ENCODE assay signal across 29 cellular contexts in genomic region chr12:60172266-60172665, GRCh38.
DNase-seq lines count a peak whose midpoint lies in the region; ATAC-seq and TF ChIP-seq lines count a peak whose summit lies in the region.
"Had no signal": no experiment of that assay in that cellular context is flagged by ENCODE, and none has a peak within 500 bp of the region (broad histone marks: within the 10 kb centered on the region; RNA-seq: fewer than 3 reads in every experiment).

No MANE protein-coding gene starts in this region.

- no peak for TF ChIP-seq EP300 in SK-N-SH (IDR thresholded peaks at IDR 0.05; ENCODE audit: borderline replicate concordance in 1 of 2, low read depth in 1 of 2, low read length in 1 of 2)

- no peaks in the 10 kb centered on the region for H3K27me3 ChIP-seq in SK-N-SH (ENCODE audit: insufficient read depth)
- no peaks in the 10 kb centered on the region for H3K27me3 ChIP-seq in Panc1 (ENCODE audit: control insufficient read depth, insufficient read depth, low read length)
- no peaks in the 10 kb centered on the region for H3K27me3 ChIP-seq in lower lobe of right lung (ENCODE audit: low read depth)
- H3K27me3 ChIP-seq: esophagus squamous epithelium, MG63, Peyer's patch, SJCRH30, stomach, tibial nerve had no signal

- intact Hi-C loops in Panc1 (cut with micrococcal nuclease; ENCODE audit: unreplicated experiment) (no loop called here), lower lobe of right lung (cut with DNase I) (no loop called here)

- H3K9me2 ChIP-seq in SK-N-SH: no peaks in the 10 kb centered on the region

- CTCF ChIA-PET in SK-N-SH (lab: Yijun Ruan, JAX) (interaction anchor here (0.9 kb wide), 1 partner anchor 17 kb away, joined by 3 read pairs; no protein-coding TSS in a partner anchor), Panc1 (lab: Charles Lee) (no interaction called here)

- POLR2A ChIA-PET in SK-N-SH (lab: Yijun Ruan, JAX): no interaction called here
- POLR2A ChIA-PET in Panc1 (lab: Charles Lee): no interaction called here

- H3K27ac ChIP-seq in SK-N-SH (ENCODE audit: low read depth in 2 of 2, low read length in 1 of 2) (no peak overlapping the region), Panc1 (ENCODE audit: low read length) (no peak overlapping the region; the same call in 1 of the 2 replicates), lower lobe of right lung (no peak overlapping the region)
- H3K27ac ChIP-seq: 22Rv1, esophagus squamous epithelium, Peyer's patch, SJCRH30, stomach, tibial nerve had no signal

- DNase-seq in SK-N-SH: no peak
- DNase-seq in Panc1 (ENCODE audit: low read depth, low spot score): no peak
- DNase-seq in epithelial cell of esophagus (ENCODE audit: low read depth): peak; percentile 21
- DNase-seq in renal cortical epithelial cell (ENCODE audit: low read depth): peak; percentile 15
- DNase-seq in DMS53 treated with DMSO at 0.1 percent for 48 hours (lab: John Stamatoyannopoulos, UW; ENCODE audit: unreplicated experiment): no peak
- no peak for DNase-seq in lower lobe of right lung
- DNase-seq: activated B cell treated with CpG ODN at 0.5 μM for 24 hours; activated CD4-positive, alpha-beta T cell treated with anti-CD3 and anti-CD28 coated beads, Interleukin-2, amount 50 U/mL, for 1 hour; activated naive CD4-positive, alpha-beta T cell treated with anti-CD3 and anti-CD28 coated beads for 36 hours; caudate nucleus; CD8-positive, alpha-beta memory T cell; DMS153; endodermal cell; esophagus squamous epithelium; GF-D8; MG63; naive thymus-derived CD8-positive, alpha-beta T cell; NCI-H2029 treated with DMSO at 0.1 percent for 48 hours; NCI-H526 treated with DMSO at 0.1 percent for 48 hours; Peyer's patch; SJCRH30; stimulated activated CD4-positive, alpha-beta T cell treated with anti-CD3 and anti-CD28 coated beads, Interleukin-1b, Interleukin-23, amount 100 ng/mL, for 48 hours; stomach; T-cell had no signal

- H3K4me1 ChIP-seq in SK-N-SH (ENCODE audit: control insufficient read depth in 1 of 2, insufficient read depth in 2 of 2, low read depth in 1 of 2, low read length in 1 of 2) (no peaks in the 10 kb centered on the region; a peak in 1 of 4 replicates), Panc1 (ENCODE audit: control insufficient read depth, insufficient read depth, low read length) (peaks cover 5% of the 10 kb centered on the region; the same call in 1 of the 2 replicates), lower lobe of right lung (no peaks in the 10 kb centered on the region)
- H3K4me1 ChIP-seq: esophagus squamous epithelium, Peyer's patch, SJCRH30, stomach, tibial nerve had no signal

- H3K79me2 ChIP-seq in SK-N-SH (ENCODE audit: insufficient read depth): no peaks in the 10 kb centered on the region

- 0 out of 2 replicates have a peak overlapping the region, but pooled peaks have one; percentile 1 for H3K4me2 ChIP-seq in SK-N-SH
- H3K4me2 ChIP-seq: smooth muscle cell had no signal

- H3K4me3 ChIP-seq in SK-N-SH (ENCODE audit: low read depth in 2 of 2, low read length in 1 of 2): no peak overlapping the region
- no peak overlapping the region for H3K4me3 ChIP-seq in Panc1 (ENCODE audit: low read depth in 2 of 2, low read length in 2 of 2)
- H3K4me3 ChIP-seq in epithelial cell of esophagus (ENCODE audit: low read length): no peak overlapping the region
- no peak overlapping the region for H3K4me3 ChIP-seq in lower lobe of right lung
- H3K4me3 ChIP-seq: esophagus squamous epithelium, MG63, Peyer's patch, SJCRH30, smooth muscle cell, stomach, tibial nerve had no signal

- no TSS peak for BruUV-seq in Panc1 (replicated peaks; lab: Mats Ljungman, UMichigan)

- no peak overlapping the region for H2AFZ ChIP-seq in SK-N-SH (ENCODE audit: low read depth)

- TF ChIP-seq RAD21 in SK-N-SH (IDR thresholded peaks at IDR 0.05; ENCODE audit: low read length): no peak

- 18% methylated on average over 1 of the region's 1 CpG for WGBS in SK-N-SH (ENCODE audit: low lambda C conversion rate)

- H3K9me3 ChIP-seq in SK-N-SH (no peaks in the 10 kb centered on the region), Panc1 (ENCODE audit: control insufficient read depth, insufficient read depth, low read depth, low read length) (no peaks in the 10 kb centered on the region), lower lobe of right lung (no peaks in the 10 kb centered on the region)
- H3K9me3 ChIP-seq: esophagus squamous epithelium, Peyer's patch, SJCRH30, stomach, tibial nerve had no signal

- TF ChIP-seq CTCF in SK-N-SH (IDR thresholded peaks at IDR 0.05) (no peak), Panc1 (IDR thresholded peaks at IDR 0.05) (no peak), epithelial cell of esophagus (IDR thresholded peaks at IDR 0.05; ENCODE audit: insufficient read depth, low read depth, low read length, missing control alignments) (no peak), lower lobe of right lung (IDR thresholded peaks at IDR 0.05) (no peak)

- no peaks in the 10 kb centered on the region for H3F3A ChIP-seq in SK-N-SH (replicated peaks; ENCODE audit: insufficient read depth)

- H4K20me1 ChIP-seq in SK-N-SH (ENCODE audit: insufficient read depth): no peaks in the 10 kb centered on the region

- in situ Hi-C loops in Panc1 (cut with HindIII; ENCODE audit: low pct_unique_long_range_greater_than_20kb, low sequenced_read_pairs): no loop called here

- ATAC-seq in SK-N-SH treated with all-trans-retinoic acid at 6 μM for 48 hours (no peak), Panc1 (peak; percentile 58), lower lobe of right lung (no peak), GM19324 (IDR thresholded peaks at IDR 0.05; ENCODE audit: low FRiP score, unreplicated experiment) (no peak)
- ATAC-seq: naive thymus-derived CD8-positive, alpha-beta T cell; T-cell had no signal

- H3K36me3 ChIP-seq in SK-N-SH (replicated peaks in 1 of 2; ENCODE audit: control insufficient read depth in 1 of 2, insufficient read depth in 2 of 2, low read length in 1 of 2): no peaks in the 10 kb centered on the region
- H3K36me3 ChIP-seq in Panc1 (ENCODE audit: control insufficient read depth, insufficient read depth, low read length): no peaks in the 10 kb centered on the region
- H3K36me3 ChIP-seq in lower lobe of right lung: no peaks in the 10 kb centered on the region
- H3K36me3 ChIP-seq: esophagus squamous epithelium, MG63, Peyer's patch, SJCRH30, stomach, tibial nerve had no signal

- no peak overlapping the region for H3K9ac ChIP-seq in SK-N-SH

TF ChIP-seq in SK-N-SH, 30 proteins besides CTCF, POLR2A, EP300 and RAD21 (continues in another document):
- no peak for TF ChIP-seq USF1 (IDR thresholded peaks at IDR 0.05; ENCODE audit: borderline replicate concordance, low read depth)
- no peak for TF ChIP-seq NRF1 (IDR thresholded peaks at IDR 0.05; ENCODE audit: low read depth, low read length)
- TF ChIP-seq FOSL2 (IDR thresholded peaks at IDR 0.05; ENCODE audit: borderline replicate concordance, low read depth): no peak
- no peak for TF ChIP-seq SMC3 (IDR thresholded peaks at IDR 0.05; ENCODE audit: low read depth, low read length)
- no peak for TF ChIP-seq TAF1 (IDR thresholded peaks at IDR 0.05; ENCODE audit: borderline replicate concordance, low read depth, low read length)
- TF ChIP-seq MXI1 (IDR thresholded peaks at IDR 0.05; ENCODE audit: low read depth, low read length): no peak
- no peak for TF ChIP-seq FOXJ3 (CRISPR knock-in tag; IDR thresholded peaks at IDR 0.05)
- no peak for TF ChIP-seq ELF1 (IDR thresholded peaks at IDR 0.05)
- no peak for TF ChIP-seq MAX (IDR thresholded peaks at IDR 0.05; ENCODE audit: low read depth)
- no peak for TF ChIP-seq RXRA (IDR thresholded peaks at IDR 0.05; ENCODE audit: borderline replicate concordance, low read depth)
- TF ChIP-seq POLR2AphosphoS5 (IDR thresholded peaks at IDR 0.05; ENCODE audit: low read depth, low read length): no peak
- no peak for TF ChIP-seq RCOR1 (IDR thresholded peaks at IDR 0.05; ENCODE audit: low read length)
- TF ChIP-seq JUND (IDR thresholded peaks at IDR 0.05): no peak

TF ChIP-seq in SK-N-SH treated with all-trans-retinoic acid at 6 μM for 48 hours, 23 proteins besides CTCF, POLR2A, EP300 and RAD21 (continues in another document):
- no peak for TF ChIP-seq ESRRG (CRISPR knock-in tag; IDR thresholded peaks at IDR 0.05)
- no peak for TF ChIP-seq GLIS3 (CRISPR knock-in tag; IDR thresholded peaks at IDR 0.05)
- TF ChIP-seq OSR1 (CRISPR knock-in tag; IDR thresholded peaks at IDR 0.05): no peak
- no peak for TF ChIP-seq ARNTL (CRISPR knock-in tag; IDR thresholded peaks at IDR 0.05; ENCODE audit: borderline replicate concordance, low read depth)
- TF ChIP-seq ZFP30 (CRISPR knock-in tag; IDR thresholded peaks at IDR 0.05): no peak
- no peak for TF ChIP-seq ZC3H10 (CRISPR knock-in tag; IDR thresholded peaks at IDR 0.05)
- TF ChIP-seq ZNF565 (CRISPR knock-in tag; conservative IDR thresholded peaks at IDR 0.05; ENCODE audit: low read depth): no peak
- TF ChIP-seq CREB5 (CRISPR knock-in tag; IDR thresholded peaks at IDR 0.05; ENCODE audit: low read depth): no peak

Comparison
In these comparisons a context has a peak if more than half of its experiments do, and no peak if none do; other contexts are left out.
1. DNase-seq: peak in epithelial cell of esophagus (single experiment) and renal cortical epithelial cell (single experiment); none in SK-N-SH (single experiment), Panc1 (single experiment), DMS53 treated with DMSO at 0.1 percent for 48 hours (single experiment) and lower lobe of right lung (single experiment).